13 cellular contexts compared by ENCODE assay signal in the genomic region with DNA sequence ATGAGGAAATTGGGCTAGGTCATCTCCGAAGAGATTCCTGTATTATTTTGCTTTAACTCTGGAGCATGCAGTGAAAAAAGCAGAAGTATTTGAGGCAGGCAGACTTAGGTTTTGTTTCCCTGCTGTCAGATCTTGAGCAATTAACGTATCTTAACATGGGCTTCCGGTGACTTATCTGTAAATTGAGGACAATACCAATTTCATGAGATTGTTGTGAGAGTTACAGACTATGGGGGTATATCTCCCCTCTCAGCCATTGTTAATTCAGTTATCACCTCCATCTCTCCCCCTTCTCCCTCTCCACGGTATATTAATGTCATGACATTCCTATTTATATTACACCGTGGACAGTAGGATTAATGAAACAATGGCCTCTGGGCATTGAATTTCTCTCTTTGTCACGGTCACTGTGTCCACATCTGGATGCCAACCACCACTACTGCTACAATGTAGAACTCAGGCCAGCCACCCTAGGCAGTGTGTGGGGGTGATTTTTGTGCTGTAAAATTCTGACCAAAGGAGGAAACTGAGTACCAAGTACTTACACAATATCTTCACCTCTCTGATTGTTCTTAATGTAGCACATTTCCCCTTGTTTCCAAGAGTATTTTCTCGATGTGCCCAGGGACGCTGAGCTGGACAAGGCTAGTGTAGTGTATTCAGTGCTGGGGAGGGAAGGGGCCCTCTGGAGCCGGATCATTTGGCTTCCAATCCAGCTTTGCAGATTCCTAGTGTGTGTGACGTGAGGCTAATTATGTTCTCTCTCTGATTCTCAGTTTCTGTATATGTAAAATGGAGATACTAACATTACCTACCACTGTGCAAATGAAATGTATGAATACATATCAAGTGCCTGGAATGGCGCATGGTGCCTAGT.
DNase-seq lines count a peak whose midpoint lies in the region; ATAC-seq, FAIRE-seq and TF ChIP-seq lines count a peak whose summit lies in the region.
"Had no signal": no experiment of that assay in that cellular context is flagged by ENCODE, and none has a peak within 500 bp of the region (broad histone marks: within the 10 kb centered on the region; RNA-seq: fewer than 3 reads in every experiment).

No MANE protein-coding gene starts in this region.

- no peaks in the 10 kb centered on the region for H3K9me3 Mint-ChIP-seq in activated CD4-positive, alpha-beta memory T cell treated with anti-CD3 and anti-CD28 coated beads, Interleukin-2, amount 10 ng/mL, durations not matched to agents 7 days and 5 days
- H3K9me3 Mint-ChIP-seq: stimulated activated naive CD8-positive, alpha-beta T cell treated with anti-CD3 and anti-CD28 coated beads, Interleukin-15, Interleukin-2, amounts not matched to agents 100 ng/mL and 50 ng/mL, for 24 hours had no signal

- peak; percentile 18 to 46 (median 34) for ATAC-seq in pancreas

- no peak overlapping the region for H3K27ac Mint-ChIP-seq in activated CD4-positive, alpha-beta memory T cell treated with anti-CD3 and anti-CD28 coated beads, Interleukin-2, amount 10 ng/mL, durations not matched to agents 7 days and 5 days
- H3K27ac Mint-ChIP-seq: progenitor cell of endocrine pancreas; stimulated activated naive CD8-positive, alpha-beta T cell treated with anti-CD3 and anti-CD28 coated beads, Interleukin-15, Interleukin-2, amounts not matched to agents 100 ng/mL and 50 ng/mL, for 24 hours had no signal

- H3K27ac ChIP-seq in esophagus muscularis mucosa (replicated peaks in 1 of 4): peak overlapping the region; percentile 15 to 52 (median 40)
- H3K27ac ChIP-seq in pancreas: no peak overlapping the region

- no peak for TF ChIP-seq EP300 in esophagus muscularis mucosa (IDR thresholded peaks at IDR 0.05)

- H3K27me3 Mint-ChIP-seq in activated CD4-positive, alpha-beta memory T cell treated with anti-CD3 and anti-CD28 coated beads, Interleukin-2, amount 10 ng/mL, durations not matched to agents 7 days and 5 days: no peaks in the 10 kb centered on the region
- H3K27me3 Mint-ChIP-seq: stimulated activated naive CD8-positive, alpha-beta T cell treated with anti-CD3 and anti-CD28 coated beads, Interleukin-15, Interleukin-2, amounts not matched to agents 100 ng/mL and 50 ng/mL, for 24 hours had no signal

- WGBS in esophagus muscularis mucosa: 37% methylated on average over 11 of the region's 11 CpGs
- 55 to 65% methylated on average over 11 of the region's 11 CpGs for WGBS in pancreas, 2 donors

- intact Hi-C loops in esophagus muscularis mucosa (cut with DNase I): no loop called here
- intact Hi-C loops in pancreas (cut with DNase I): no loop called here

- no peak overlapping the region for H3K4me3 Mint-ChIP-seq in activated CD4-positive, alpha-beta memory T cell treated with anti-CD3 and anti-CD28 coated beads, Interleukin-2, amount 10 ng/mL, durations not matched to agents 7 days and 5 days
- H3K4me3 Mint-ChIP-seq: stimulated activated naive CD8-positive, alpha-beta T cell treated with anti-CD3 and anti-CD28 coated beads, Interleukin-15, Interleukin-2, amounts not matched to agents 100 ng/mL and 50 ng/mL, for 24 hours had no signal

- H3K4me1 Mint-ChIP-seq in activated CD4-positive, alpha-beta memory T cell treated with anti-CD3 and anti-CD28 coated beads, Interleukin-2, amount 10 ng/mL, durations not matched to agents 7 days and 5 days: peaks cover 4% of the 10 kb centered on the region

- POLR2A ChIA-PET in activated CD4-positive, alpha-beta memory T cell treated with anti-CD3 and anti-CD28 coated beads, Interleukin-2, amount 10 ng/mL, durations not matched to agents 7 days and 5 days (lab: Charles Lee): no interaction called here

- TF ChIP-seq POLR2A in esophagus muscularis mucosa (IDR thresholded peaks at IDR 0.05; ENCODE audit: low read depth): no peak

- H3K4me1 ChIP-seq in esophagus muscularis mucosa (peaks cover 12 to 64% (median 47%) of the 10 kb centered on the region in 4 donors), pancreas (peaks cover 0 to 6% (median 0%) of the 10 kb centered on the region in 3 donors)

- FAIRE-seq in pancreas (lab: Jason Lieb, UNC): no peak
- FAIRE-seq: H54, islet of Langerhans had no signal

- no peaks in the 10 kb centered on the region for H3K9me3 ChIP-seq in esophagus muscularis mucosa
- no peaks in the 10 kb centered on the region for H3K9me3 ChIP-seq in pancreas

- H3K4me3 ChIP-seq in esophagus muscularis mucosa (peak overlapping the region in 1 of 4 donors; percentile 1), pancreas (no peak overlapping the region)

- TF ChIP-seq CTCF in esophagus muscularis mucosa (IDR thresholded peaks at IDR 0.05) (no peak), pancreas (IDR thresholded peaks at IDR 0.05) (no peak)

- DNase-seq in Kasumi-1 (lab: John Stamatoyannopoulos, UW) (peak; percentile 94 to 95), SIG-M5 (lab: John Stamatoyannopoulos, UW) (peak; percentile 76), esophagus muscularis mucosa (ENCODE audit: extremely low spot score) (no peak), pancreas (no peak), cerebellar nuclear complex (lab: John Stamatoyannopoulos, UW) (no peak), hepatic stellate cell (ENCODE audit: low spot score) (no peak)
- no peak for DNase-seq in activated CD4-positive, alpha-beta memory T cell treated with anti-CD3 and anti-CD28 coated beads, Interleukin-2, amount 10 ng/mL, durations not matched to agents 7 days and 5 days
- DNase-seq: C1 segment of cervical spinal cord, DND-41 had no signal

- CTCF ChIA-PET in activated CD4-positive, alpha-beta memory T cell treated with anti-CD3 and anti-CD28 coated beads, Interleukin-2, amount 10 ng/mL, durations not matched to agents 7 days and 5 days (lab: Charles Lee): no interaction called here

- H3K27me3 ChIP-seq in esophagus muscularis mucosa (no peaks in the 10 kb centered on the region), pancreas (no peaks in the 10 kb centered on the region)

- no peaks in the 10 kb centered on the region for H3K36me3 Mint-ChIP-seq in activated CD4-positive, alpha-beta memory T cell treated with anti-CD3 and anti-CD28 coated beads, Interleukin-2, amount 10 ng/mL, durations not matched to agents 7 days and 5 days (ENCODE audit: low read depth)

- H3K36me3 ChIP-seq in esophagus muscularis mucosa (no peaks in the 10 kb centered on the region), pancreas (no peaks in the 10 kb centered on the region)

Comparison
In these comparisons a context has a peak if more than half of its experiments do, and no peak if none do; other contexts are left out.
1. DNase-seq: peak in Kasumi-1 (2 of 2) and SIG-M5 (single experiment); none in esophagus muscularis mucosa (single experiment), pancreas (0 of 6), cerebellar nuclear complex (0 of 2), hepatic stellate cell (single experiment) and activated CD4-positive, alpha-beta memory T cell treated with anti-CD3 and anti-CD28 coated beads, Interleukin-2, amount 10 ng/mL, durations not matched to agents 7 days and 5 days (single experiment).
2. H3K27ac ChIP-seq: peak in esophagus muscularis mucosa (4 of 4); none in pancreas (0 of 4).